ENCODE assay signal across 17 cellular contexts in the genomic region with DNA sequence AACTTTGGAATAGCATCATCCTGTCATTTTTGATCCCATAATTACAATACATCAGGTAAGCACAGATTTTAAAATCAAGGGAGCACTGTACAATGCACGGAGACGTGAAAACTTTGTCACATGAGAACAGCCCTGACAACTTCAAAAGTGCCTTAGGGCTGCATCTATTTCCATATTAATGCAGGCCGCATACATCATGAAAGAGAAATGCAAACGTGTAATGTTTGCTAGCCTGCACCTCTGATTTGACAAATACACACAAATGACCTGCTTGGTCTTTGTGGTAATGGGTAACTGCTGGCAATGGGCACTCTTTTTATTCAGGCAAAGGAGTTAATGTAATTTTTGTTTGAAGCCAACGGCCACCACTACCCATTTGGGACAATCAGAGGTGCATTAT.
DNase-seq lines count a peak whose midpoint lies in the region; ATAC-seq, FAIRE-seq and TF ChIP-seq lines count a peak whose summit lies in the region.
"Had no signal": no experiment of that assay in that cellular context is flagged by ENCODE, and none has a peak within 500 bp of the region (broad histone marks: within the 10 kb centered on the region; RNA-seq: fewer than 3 reads in every experiment).

No MANE protein-coding gene starts in this region.

- H3K9me3 ChIP-seq in HepG2 (ENCODE audit: low read length), result no peaks in the 10 kb centered on the region

- DNase-seq in NCI-H1048 (lab: John Stamatoyannopoulos, UW) (peak; percentile 6), NCI-H69 (lab: John Stamatoyannopoulos, UW) (peak; percentile 6), putamen (ENCODE audit: low spot score) (peak; percentile 28), HepG2 (ENCODE audit: low spot score) (no peak)
- no peak for DNase-seq in stimulated activated CD4-positive, alpha-beta T cell treated with anti-CD3 and anti-CD28 coated beads, Interleukin-1b, Interleukin-23, amount 100 ng/mL, for 48 hours
- DNase-seq: C1 segment of cervical spinal cord; Calu3; CD4-positive, alpha-beta memory T cell; COR-L47; DMS53; GF-D8; H7 had no signal

- H3K9ac ChIP-seq in HepG2 (ENCODE audit: insufficient read depth, low read depth, low read length), result no peak overlapping the region

- in situ Hi-C loops in HepG2 (cut with HindIII; ENCODE audit: extremely low pct_ligation_motif_present, low pct_unique_long_range_greater_than_20kb), result no loop called here

- BruUV-seq in HepG2 (replicated peaks; lab: Mats Ljungman, UMichigan), result no TSS peak

- TF ChIP-seq CTCF in HepG2 (CRISPR knock-in tag; IDR thresholded peaks at IDR 0.05), result no peak

- TF ChIP-seq POLR2A in HepG2 (IDR thresholded peaks at IDR 0.05; ENCODE audit: insufficient read depth in 1 of 2, low read depth in 2 of 2, low read length in 2 of 2), result no peak

- POLR2A ChIA-PET in HepG2 (lab: Yijun Ruan, JAX), result no interaction called here

- WGBS in HepG2 (ENCODE audit: low lambda C conversion rate), result 8% methylated on average over 5 of the region's 5 CpGs

- intact Hi-C loops in HepG2 (cut with micrococcal nuclease; ENCODE audit: unreplicated experiment), result no loop called here

- H3K79me2 ChIP-seq in HepG2 (ENCODE audit: insufficient read depth, low read length), result no peaks in the 10 kb centered on the region

- no peaks in the 10 kb centered on the region for H3K36me3 ChIP-seq in HepG2 (replicated peaks in 1 of 2; ENCODE audit: control insufficient read depth in 1 of 2, insufficient read depth in 2 of 2, low read length in 2 of 2)

- ATAC-seq in HepG2, result no peak
- ATAC-seq in HG02763 (IDR thresholded peaks at IDR 0.05; ENCODE audit: unreplicated experiment), result no peak
- ATAC-seq: HCT116 had no signal

- H3K4me1 ChIP-seq in HepG2 (ENCODE audit: insufficient read depth, low read length), result no peaks in the 10 kb centered on the region

- no peak for FAIRE-seq in HepG2 (lab: Jason Lieb, UNC)
- FAIRE-seq: GM12891, GM18507, H1 had no signal

- CTCF ChIA-PET in HepG2 (lab: Yijun Ruan, JAX; ENCODE audit: low intra/inter-chr PET ratio, low total read pairs), result no interaction called here

- no peaks in the 10 kb centered on the region for H4K20me1 ChIP-seq in HepG2 (ENCODE audit: insufficient read depth, low read length)

- TF ChIP-seq RAD21 in HepG2 (CRISPR knock-in tag; IDR thresholded peaks at IDR 0.05), result no peak

- no peak overlapping the region for H3K27ac ChIP-seq in HepG2 (ENCODE audit: extremely low read length, insufficient read depth, low read length)

- TF ChIP-seq EP300 in HepG2 (IDR thresholded peaks at IDR 0.05; ENCODE audit: low read depth in 2 of 2, low read length in 2 of 2) (no peak), HepG2 (CRISPR knock-in tag; IDR thresholded peaks at IDR 0.05; ENCODE audit: borderline replicate concordance) (no peak)

- no peak overlapping the region for H3K4me3 ChIP-seq in HepG2 (replicated peaks in 1 of 3; ENCODE audit: insufficient read depth in 1 of 3, low read depth in 2 of 3, low read length in 3 of 3)

- H3K27me3 ChIP-seq in HepG2 (ENCODE audit: control insufficient read depth in 1 of 2, insufficient read depth in 2 of 2, low read length in 2 of 2), result no peaks in the 10 kb centered on the region

- no peak overlapping the region for H2AFZ ChIP-seq in HepG2 (ENCODE audit: low read length)

- no peak overlapping the region for H3K4me2 ChIP-seq in HepG2 (ENCODE audit: low read depth, low read length)

TF ChIP-seq in HepG2, 621 proteins besides CTCF, POLR2A, EP300 and RAD21:
- TF ChIP-seq ZNF501 (CRISPR knock-in tag; IDR thresholded peaks at IDR 0.05) (no peak), ZNF354B (CRISPR knock-in tag; IDR thresholded peaks at IDR 0.05) (no peak), ZNF766 (CRISPR knock-in tag; IDR thresholded peaks at IDR 0.05; ENCODE audit: borderline replicate concordance) (no peak), BORCS8-MEF2B (CRISPR knock-in tag; IDR thresholded peaks at IDR 0.05) (no peak), ZNF552 (CRISPR knock-in tag; IDR thresholded peaks at IDR 0.05; ENCODE audit: borderline replicate concordance) (no peak)
- TF ChIP-seq, protein P1, sequence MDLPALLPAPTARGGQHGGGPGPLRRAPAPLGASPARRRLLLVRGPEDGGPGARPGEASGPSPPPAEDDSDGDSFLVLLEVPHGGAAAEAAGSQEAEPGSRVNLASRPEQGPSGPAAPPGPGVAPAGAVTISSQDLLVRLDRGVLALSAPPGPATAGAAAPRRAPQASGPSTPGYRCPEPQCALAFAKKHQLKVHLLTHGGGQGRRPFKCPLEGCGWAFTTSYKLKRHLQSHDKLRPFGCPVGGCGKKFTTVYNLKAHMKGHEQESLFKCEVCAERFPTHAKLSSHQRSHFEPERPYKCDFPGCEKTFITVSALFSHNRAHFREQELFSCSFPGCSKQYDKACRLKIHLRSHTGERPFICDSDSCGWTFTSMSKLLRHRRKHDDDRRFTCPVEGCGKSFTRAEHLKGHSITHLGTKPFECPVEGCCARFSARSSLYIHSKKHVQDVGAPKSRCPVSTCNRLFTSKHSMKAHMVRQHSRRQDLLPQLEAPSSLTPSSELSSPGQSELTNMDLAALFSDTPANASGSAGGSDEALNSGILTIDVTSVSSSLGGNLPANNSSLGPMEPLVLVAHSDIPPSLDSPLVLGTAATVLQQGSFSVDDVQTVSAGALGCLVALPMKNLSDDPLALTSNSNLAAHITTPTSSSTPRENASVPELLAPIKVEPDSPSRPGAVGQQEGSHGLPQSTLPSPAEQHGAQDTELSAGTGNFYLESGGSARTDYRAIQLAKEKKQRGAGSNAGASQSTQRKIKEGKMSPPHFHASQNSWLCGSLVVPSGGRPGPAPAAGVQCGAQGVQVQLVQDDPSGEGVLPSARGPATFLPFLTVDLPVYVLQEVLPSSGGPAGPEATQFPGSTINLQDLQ (CRISPR knock-in tag; IDR thresholded peaks at IDR 0.05), result no peak
- TF ChIP-seq, protein P2, sequence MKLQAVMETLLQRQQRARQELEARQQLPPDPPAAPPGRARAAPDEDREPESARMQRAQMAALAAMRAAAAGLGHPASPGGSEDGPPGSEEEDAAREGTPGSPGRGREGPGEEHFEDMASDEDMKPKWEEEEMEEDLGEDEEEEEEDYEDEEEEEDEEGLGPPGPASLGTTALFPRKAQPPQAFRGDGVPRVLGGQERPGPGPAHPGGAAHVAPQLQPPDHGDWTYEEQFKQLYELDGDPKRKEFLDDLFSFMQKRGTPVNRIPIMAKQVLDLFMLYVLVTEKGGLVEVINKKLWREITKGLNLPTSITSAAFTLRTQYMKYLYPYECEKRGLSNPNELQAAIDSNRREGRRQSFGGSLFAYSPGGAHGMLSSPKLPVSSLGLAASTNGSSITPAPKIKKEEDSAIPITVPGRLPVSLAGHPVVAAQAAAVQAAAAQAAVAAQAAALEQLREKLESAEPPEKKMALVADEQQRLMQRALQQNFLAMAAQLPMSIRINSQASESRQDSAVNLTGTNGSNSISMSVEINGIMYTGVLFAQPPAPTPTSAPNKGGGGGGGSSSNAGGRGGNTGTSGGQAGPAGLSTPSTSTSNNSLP (IDR thresholded peaks at IDR 0.05; ENCODE audit: low read depth, low read length), result no peak

Comparison
In these comparisons a context has a peak if more than half of its experiments do, and no peak if none do; other contexts are left out.
1. DNase-seq: peak in NCI-H1048 (single experiment), NCI-H69 (single experiment) and putamen (single experiment); none in stimulated activated CD4-positive, alpha-beta T cell treated with anti-CD3 and anti-CD28 coated beads, Interleukin-1b, Interleukin-23, amount 100 ng/mL, for 48 hours (single experiment) and HepG2 (single experiment).